ENCODE assay signal across 8 cellular contexts in the genomic region with DNA sequence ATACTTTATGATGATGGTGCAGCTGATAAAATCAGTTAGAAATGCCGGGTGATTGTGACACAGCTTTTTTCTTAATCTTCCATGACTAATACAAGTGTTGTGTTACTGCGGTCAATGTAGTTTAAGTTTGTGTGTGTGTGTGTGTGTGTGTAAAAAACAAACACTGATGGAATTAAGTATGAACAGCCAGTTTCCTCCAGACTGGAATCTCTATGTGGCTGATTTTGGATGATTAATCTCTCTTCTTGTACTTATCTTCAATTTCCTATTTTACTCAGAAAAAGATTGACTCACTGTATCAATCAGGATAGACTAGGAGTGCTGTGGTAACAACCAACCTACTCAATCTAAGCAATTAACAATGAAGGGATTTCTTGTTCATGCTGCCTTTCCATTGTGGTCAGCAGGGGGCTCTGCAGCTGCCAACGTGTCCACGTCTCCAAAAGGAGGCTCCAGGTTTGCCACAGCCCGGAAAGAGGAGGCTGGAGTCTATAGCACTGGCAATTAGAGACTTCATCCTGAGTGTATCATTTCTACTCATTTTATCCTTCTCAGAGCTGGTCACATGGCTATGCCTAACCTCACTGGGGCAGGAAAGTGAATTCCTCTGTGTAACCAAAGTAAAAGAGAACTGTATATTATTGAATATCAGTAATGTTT.
DNase-seq lines count a peak whose midpoint lies in the region; ATAC-seq and TF ChIP-seq lines count a peak whose summit lies in the region.

No MANE protein-coding gene starts in this region.

- no peaks in the 10 kb centered on the region for H3K9me3 ChIP-seq in Caco-2
- no peaks in the 10 kb centered on the region for H3K9me3 ChIP-seq in GM23248 (ENCODE audit: low read depth)
- no peaks in the 10 kb centered on the region for H3K9me3 ChIP-seq in smooth muscle cell (replicated peaks; ENCODE audit: low read depth)

- peak; percentile 30 to 43 for TF ChIP-seq CTCF in Caco-2 (IDR thresholded peaks at IDR 0.05; ENCODE audit: insufficient read depth in 1 of 2, low read depth in 1 of 2, low read length in 1 of 2, severe bottlenecking in 1 of 2, unreplicated experiment in 1 of 2)
- TF ChIP-seq CTCF in smooth muscle cell (IDR thresholded peaks at IDR 0.05; ENCODE audit: borderline replicate concordance, insufficient read depth, poor library complexity, severe bottlenecking): peak; percentile 49

- no peaks in the 10 kb centered on the region for H3K27me3 Mint-ChIP-seq in Caco-2 (ENCODE audit: insufficient read depth, unreplicated experiment)

- no peaks in the 10 kb centered on the region for H3K4me1 Mint-ChIP-seq in Caco-2 (ENCODE audit: low read depth, unreplicated experiment)

- H3K36me3 ChIP-seq in Caco-2 (ENCODE audit: control insufficient read depth, insufficient read depth, low read length): no peaks in the 10 kb centered on the region
- H3K36me3 ChIP-seq in GM23248 (ENCODE audit: low read depth): peaks cover 15% of the 10 kb centered on the region
- no peaks in the 10 kb centered on the region for H3K36me3 ChIP-seq in smooth muscle cell (ENCODE audit: low read depth)

- H3K4me2 ChIP-seq in GM23248 (ENCODE audit: unreplicated experiment) (peak overlapping the region; percentile 52), smooth muscle cell (peak overlapping the region; percentile 62)

- BruUV-seq in Caco-2 (replicated peaks; lab: Mats Ljungman, UMichigan): no TSS peak

- in situ Hi-C loops in GM23248 (cut with MboI): no loop called here

- H3K27ac Mint-ChIP-seq in Caco-2 (ENCODE audit: unreplicated experiment): no peak overlapping the region

- H4K20me1 ChIP-seq in GM23248 (ENCODE audit: insufficient read depth) (no peaks in the 10 kb centered on the region), smooth muscle cell (ENCODE audit: low read depth) (no peaks in the 10 kb centered on the region)

- H3K27ac ChIP-seq in GM23248 (peak overlapping the region; percentile 79), smooth muscle cell (ENCODE audit: low read depth) (peak overlapping the region; percentile 85)

- DNase-seq in Caco-2 (peak; percentile 29 to 48), GM23248 (peak; percentile 92), RPMI8226 (peak; percentile 57), fibroblast of peridontal ligament (ENCODE audit: extremely low read depth) (peak; percentile 98), smooth muscle cell (lab: John Stamatoyannopoulos, UW; ENCODE audit: unreplicated experiment) (no peak), GOT3 (lab: John Stamatoyannopoulos, UW) (no peak)

- no peaks in the 10 kb centered on the region for H3K4me1 ChIP-seq in Caco-2
- peaks cover 36% of the 10 kb centered on the region for H3K4me1 ChIP-seq in GM23248 (ENCODE audit: insufficient read depth)
- peaks cover 14% of the 10 kb centered on the region for H3K4me1 ChIP-seq in smooth muscle cell (ENCODE audit: low read depth)

- H3K27me3 ChIP-seq in Caco-2 (replicated peaks; ENCODE audit: control insufficient read depth, insufficient read depth, low read length): no peaks in the 10 kb centered on the region
- H3K27me3 ChIP-seq in GM23248 (replicated peaks; ENCODE audit: insufficient read depth): no peaks in the 10 kb centered on the region
- H3K27me3 ChIP-seq in smooth muscle cell (ENCODE audit: low read depth): no peaks in the 10 kb centered on the region

- no peaks in the 10 kb centered on the region for H3K36me3 Mint-ChIP-seq in Caco-2 (ENCODE audit: insufficient read depth, unreplicated experiment)

- peaks cover 9% of the 10 kb centered on the region for H3K9me3 Mint-ChIP-seq in Caco-2 (ENCODE audit: unreplicated experiment)

- CTCF ChIA-PET in Caco-2 (lab: Charles Lee): no interaction called here

- peaks cover 29% of the 10 kb centered on the region for H3F3A ChIP-seq in GM23248 (ENCODE audit: insufficient read depth)
- peaks cover 13% of the 10 kb centered on the region for H3F3A ChIP-seq in smooth muscle cell (ENCODE audit: low read depth)

- no peak overlapping the region for H2AFZ ChIP-seq in GM23248
- no peak overlapping the region for H2AFZ ChIP-seq in smooth muscle cell (ENCODE audit: low read depth)

- ATAC-seq in GM18907 (IDR thresholded peaks at IDR 0.05; ENCODE audit: unreplicated experiment) (no peak), GM18873 (IDR thresholded peaks at IDR 0.05; ENCODE audit: low FRiP score, unreplicated experiment) (no peak)

- whole genome bisulfite sequencing in GM23248 (ENCODE audit: low coverage in 1 of 2, low lambda C conversion rate in 2 of 2, missing lambda C conversion rate in 2 of 2), 2 experiments: 31 to 33% methylated on average over 5 of the region's 5 CpGs
- 13% methylated on average over 5 of the region's 5 CpGs for WGBS in smooth muscle cell (ENCODE audit: low lambda C conversion rate)

- H3K9me2 ChIP-seq in GM23248 (ENCODE audit: insufficient read depth): no peaks in the 10 kb centered on the region

- H3K4me3 ChIP-seq in Caco-2 (ENCODE audit: low read depth, low read length) (no peak overlapping the region), GM23248 (no peak overlapping the region), smooth muscle cell (no peak overlapping the region)

- intact Hi-C loops in Caco-2 (cut with micrococcal nuclease; ENCODE audit: unreplicated experiment): no loop called here

- peak overlapping the region; percentile 60 for H3K9ac ChIP-seq in GM23248
- H3K9ac ChIP-seq in smooth muscle cell (ENCODE audit: low read depth): peak overlapping the region; percentile 23

- H3K79me2 ChIP-seq in GM23248 (ENCODE audit: insufficient read depth) (no peaks in the 10 kb centered on the region), smooth muscle cell (ENCODE audit: low read depth) (no peaks in the 10 kb centered on the region)

- H3K4me3 Mint-ChIP-seq in Caco-2 (ENCODE audit: unreplicated experiment): no peak overlapping the region

- POLR2A ChIA-PET in Caco-2 (lab: Charles Lee): no interaction called here

Comparison
In these comparisons a context has a peak if more than half of its experiments do, and no peak if none do; other contexts are left out.
1. DNase-seq: peak in Caco-2 (2 of 2), GM23248 (single experiment), RPMI8226 (single experiment) and fibroblast of peridontal ligament (single experiment); none in smooth muscle cell (single experiment) and GOT3 (single experiment).